ENCODE assay signal across 35 cellular contexts in the genomic region with DNA sequence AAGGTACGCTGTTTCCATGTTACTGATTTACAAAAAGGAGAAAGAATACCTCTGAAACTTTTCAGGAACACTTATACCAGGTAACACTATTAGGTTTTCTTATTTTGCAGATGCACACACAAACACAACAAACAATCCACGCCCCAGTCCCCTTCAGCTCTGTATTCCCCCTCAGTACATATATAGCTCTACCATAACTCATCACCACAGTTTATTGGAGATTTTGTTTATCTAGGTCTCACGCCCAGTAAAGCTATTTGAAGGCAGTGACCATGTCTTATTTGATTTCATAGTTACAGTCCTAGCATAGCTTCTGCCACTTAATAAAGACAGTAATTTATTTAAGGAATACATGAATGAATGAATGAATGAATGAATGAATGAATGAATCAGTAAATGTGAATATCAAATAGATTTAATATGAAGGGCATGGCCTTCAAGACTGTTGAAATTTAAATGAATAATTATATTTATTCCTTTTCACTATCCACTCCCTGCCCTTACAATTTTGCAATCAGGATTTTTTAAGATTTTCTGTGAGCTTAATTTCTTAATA.
"Had no signal": no experiment of that assay in that cellular context is flagged by ENCODE, and none has a peak within 500 bp of the region (broad histone marks: within the 10 kb centered on the region; RNA-seq: fewer than 3 reads in every experiment).

No MANE protein-coding gene starts in this region.

- H3K9me3 Mint-ChIP-seq: activated CD4-positive, alpha-beta memory T cell treated with anti-CD3 and anti-CD28 coated beads for 36 hours; activated CD4-positive, alpha-beta T cell treated with anti-CD3 and anti-CD28 coated beads, Interleukin-2, amount 10 ng/mL, durations not matched to agents 24 days and 14 days; activated CD8-positive, alpha-beta T cell treated with anti-CD3 and anti-CD28 coated beads for 36 hours; activated naive CD4-positive, alpha-beta T cell treated with anti-CD3 and anti-CD28 coated beads, Interleukin-2, amount 50 U/mL, for 72 hours; activated naive CD8-positive, alpha-beta T cell treated with anti-CD3 and anti-CD28 coated beads for 36 hours; activated T-cell treated with anti-CD3 and anti-CD28 coated beads, Interleukin-2, amount 50 U/mL, for 24 hours; activated T-helper 2 cell treated with anti-CD3 and anti-CD28 coated beads, Interferon-gamma antibody, Interleukin-2, Interleukin-4, amounts not matched to agents 10 μg/mL and 5 μg/mL and 100 μg/mL, durations not matched to agents 14 hours and 24 hours and 36 hours; central memory CD8-positive, alpha-beta T cell; T-helper 2 cell treated with Interferon-gamma antibody and Interleukin-4, amounts not matched to agents 5 μg/mL and 100 μg/mL, for 36 hours had no signal

- H3K9me3 ChIP-seq: adrenal gland, colonic mucosa had no signal

- H3K4me3 ChIP-seq: adrenal gland, cardiac muscle cell, colonic mucosa had no signal

- H3K36me3 ChIP-seq: adrenal gland, colonic mucosa had no signal

- H3K4me1 ChIP-seq: colonic mucosa had no signal

- ATAC-seq: activated CD8-positive, alpha-beta T cell treated with anti-CD3 and anti-CD28 coated beads for 36 hours; activated naive CD4-positive, alpha-beta T cell treated with anti-CD3 and anti-CD28 coated beads, Interleukin-2, amount 50 U/mL, for 72 hours; T-helper 17 cell had no signal

- H3K4me1 Mint-ChIP-seq: activated B cell treated with CpG ODN at 0.5 μM for 24 hours; activated CD4-positive, alpha-beta T cell treated with anti-CD3 and anti-CD28 coated beads, Interleukin-2, amount 10 ng/mL, durations not matched to agents 24 days and 14 days; activated naive CD8-positive, alpha-beta T cell treated with anti-CD3 and anti-CD28 coated beads for 36 hours; central memory CD8-positive, alpha-beta T cell had no signal

- H3K27ac ChIP-seq: adrenal gland, cardiac muscle cell, colonic mucosa, VCaP had no signal

- H3K27me3 Mint-ChIP-seq: activated B cell treated with CpG ODN at 0.5 μM for 24 hours; activated CD4-positive, alpha-beta memory T cell treated with anti-CD3 and anti-CD28 coated beads for 36 hours; activated CD4-positive, alpha-beta T cell treated with anti-CD3 and anti-CD28 coated beads, Interleukin-2, amount 10 ng/mL, durations not matched to agents 24 days and 14 days; activated CD8-positive, alpha-beta T cell treated with anti-CD3 and anti-CD28 coated beads for 36 hours; activated naive CD8-positive, alpha-beta T cell treated with anti-CD3 and anti-CD28 coated beads for 36 hours; activated T-cell treated with anti-CD3 and anti-CD28 coated beads, Interleukin-2, amount 50 U/mL, for 24 hours; central memory CD8-positive, alpha-beta T cell; T-helper 17 cell had no signal

- DNase-seq: activated B cell treated with CpG ODN at 0.5 μM for 24 hours; activated CD4-positive, alpha-beta memory T cell treated with anti-CD3 and anti-CD28 coated beads for 36 hours; activated CD4-positive, alpha-beta T cell treated with anti-CD3 and anti-CD28 coated beads for 4 hours; activated CD4-positive, alpha-beta T cell treated with anti-CD3 and anti-CD28 coated beads, Interleukin-2, amount 10 ng/mL, durations not matched to agents 24 days and 14 days; activated CD4-positive, alpha-beta T cell treated with anti-CD3 and anti-CD28 coated beads, Interleukin-2, amount 50 U/mL, for 1 hour; activated CD4-positive, alpha-beta T cell treated with anti-CD3 and anti-CD28 coated beads, Interleukin-2, amount 50 U/mL, for 4 hours; activated CD4-positive, CD25-positive, alpha-beta regulatory T cell treated with anti-CD3 and anti-CD28 coated beads, Interleukin-2, amount 50 U/mL, for 72 hours; activated CD8-positive, alpha-beta memory T cell treated with anti-CD3 and anti-CD28 coated beads, Interleukin-2, amount 50 U/mL, for 4 hours; activated CD8-positive, alpha-beta T cell treated with anti-CD3 and anti-CD28 coated beads for 36 hours; activated effector memory CD4-positive, alpha-beta T cell treated with Interleukin-2 at 50 U/mL for 16 hours; activated gamma-delta T cell; activated naive CD4-positive, alpha-beta T cell treated with anti-CD3 and anti-CD28 coated beads, Interleukin-2, amount 50 U/mL, for 16 hours; activated naive CD4-positive, alpha-beta T cell treated with Interleukin-2 at 50 U/mL for 16 hours; activated naive CD8-positive, alpha-beta T cell treated with anti-CD3 and anti-CD28 coated beads for 36 hours; activated T-cell treated with anti-CD3 and anti-CD28 coated beads for 4 hours; activated T-cell treated with anti-CD3 and anti-CD28 coated beads, Interleukin-2, amount 50 U/mL, for 24 hours; activated T-cell treated with anti-CD3 and anti-CD28 coated beads, Interleukin-2, amount 50 U/mL, for 48 hours; adrenal gland; amniotic stem cell; aorta; caudate nucleus; cerebellar nuclear complex; colonic mucosa; T-helper 17 cell; T-helper 9 cell had no signal

- H3K27me3 ChIP-seq: adrenal gland, cardiac muscle cell, colonic mucosa had no signal

- H3K27ac Mint-ChIP-seq: activated B cell treated with CpG ODN at 0.5 μM for 24 hours; activated CD4-positive, alpha-beta memory T cell treated with anti-CD3 and anti-CD28 coated beads for 36 hours; activated CD4-positive, alpha-beta T cell treated with anti-CD3 and anti-CD28 coated beads, Interleukin-2, amount 10 ng/mL, durations not matched to agents 24 days and 14 days; activated CD8-positive, alpha-beta T cell treated with anti-CD3 and anti-CD28 coated beads for 36 hours; activated naive CD4-positive, alpha-beta T cell treated with anti-CD3 and anti-CD28 coated beads, Interleukin-2, amount 50 U/mL, for 72 hours; activated naive CD8-positive, alpha-beta T cell treated with anti-CD3 and anti-CD28 coated beads for 36 hours; activated T-cell treated with anti-CD3 and anti-CD28 coated beads, Interleukin-2, amount 50 U/mL, for 24 hours; activated T-helper 2 cell treated with anti-CD3 and anti-CD28 coated beads, Interferon-gamma antibody, Interleukin-2, Interleukin-4, amounts not matched to agents 10 μg/mL and 5 μg/mL and 100 μg/mL, durations not matched to agents 14 hours and 24 hours and 36 hours; T-helper 17 cell; T-helper 2 cell treated with Interferon-gamma antibody and Interleukin-4, amounts not matched to agents 5 μg/mL and 100 μg/mL, for 36 hours had no signal

- H3K4me3 Mint-ChIP-seq: activated B cell treated with CpG ODN at 0.5 μM for 24 hours; activated CD4-positive, alpha-beta memory T cell treated with anti-CD3 and anti-CD28 coated beads for 36 hours; activated CD4-positive, alpha-beta T cell treated with anti-CD3 and anti-CD28 coated beads, Interleukin-2, amount 10 ng/mL, durations not matched to agents 24 days and 14 days; activated CD8-positive, alpha-beta T cell treated with anti-CD3 and anti-CD28 coated beads for 36 hours; activated naive CD8-positive, alpha-beta T cell treated with anti-CD3 and anti-CD28 coated beads for 36 hours; activated T-cell treated with anti-CD3 and anti-CD28 coated beads, Interleukin-2, amount 50 U/mL, for 24 hours; brain; central memory CD8-positive, alpha-beta T cell; T-helper 17 cell; T-helper 2 cell treated with Interferon-gamma antibody and Interleukin-4, amounts not matched to agents 5 μg/mL and 100 μg/mL, for 36 hours had no signal

- FAIRE-seq: astrocyte, bronchial epithelial cell, TTC549 had no signal
